In genomic region chr20:5085380-5085779, GRCh38 we compare ENCODE assay signal across 20 cellular contexts. TPM values are rescaled to one million over a fixed set of nuclear protein-coding genes. Genes with fewer than 3 reads are reported as not detected.
DNase-seq lines count a peak whose midpoint lies in the region; ATAC-seq lines count a peak whose summit lies in the region.
"Had no signal": no experiment of that assay in that cellular context is flagged by ENCODE, and none has a peak within 500 bp of the region (broad histone marks: within the 10 kb centered on the region; RNA-seq: fewer than 3 reads in every experiment).

No MANE protein-coding gene starts in this region.

- H3K27ac ChIP-seq in trophoblast cell (ENCODE audit: low read depth, low read length): no peak overlapping the region
- H3K27ac ChIP-seq: uterus had no signal

- H3K18ac ChIP-seq in trophoblast cell (ENCODE audit: low read length): no peak overlapping the region

- no peaks in the 10 kb centered on the region for H3K9me3 Mint-ChIP-seq in central memory CD8-positive, alpha-beta T cell
- H3K9me3 Mint-ChIP-seq: activated B cell treated with CpG ODN at 0.5 μM for 24 hours; activated naive CD4-positive, alpha-beta T cell treated with anti-CD3 and anti-CD28 coated beads, Interleukin-2, amount 10 ng/mL, durations not matched to agents 7 days and 5 days had no signal

- H3K4me3 Mint-ChIP-seq in central memory CD8-positive, alpha-beta T cell: no peak overlapping the region
- H3K4me3 Mint-ChIP-seq: activated B cell treated with CpG ODN at 0.5 μM for 24 hours; activated CD8-positive, alpha-beta memory T cell treated with anti-CD3 and anti-CD28 coated beads, Interleukin-2, amount 10 ng/mL, durations not matched to agents 7 days and 5 days; activated naive CD4-positive, alpha-beta T cell treated with anti-CD3 and anti-CD28 coated beads, Interleukin-2, amount 10 ng/mL, durations not matched to agents 7 days and 5 days had no signal

- no peak overlapping the region for H3K14ac ChIP-seq in trophoblast cell (ENCODE audit: low read length)

- H3K36me3 Mint-ChIP-seq in central memory CD8-positive, alpha-beta T cell (ENCODE audit: insufficient read depth): peaks cover 5% of the 10 kb centered on the region

- no peak overlapping the region for H2AFZ ChIP-seq in trophoblast cell (ENCODE audit: insufficient read depth, low read length, poor library complexity)

- in situ Hi-C loops in HAP-1 (cut with MboI; ENCODE audit: low sequenced_read_pairs): loop anchor here (25.0 kb wide), 1 partner anchor 473 kb away; no protein-coding TSS in a partner anchor

- H3K9ac ChIP-seq in trophoblast cell (ENCODE audit: low read length): no peak overlapping the region

- no peaks in the 10 kb centered on the region for H3K79me1 ChIP-seq in trophoblast cell (ENCODE audit: low read length)

- no peak overlapping the region for H3K23ac ChIP-seq in trophoblast cell (ENCODE audit: low read length)

- DNase-seq in CD1c-positive myeloid dendritic cell (ENCODE audit: extremely low spot score) (peak; percentile 74), MV-4-11 (lab: John Stamatoyannopoulos, UW) (peak; percentile 74), trophoblast cell (peak; percentile 89 to 90), HAP-1 (ENCODE audit: low spot score in 2 of 2) (no peak)
- DNase-seq in central memory CD8-positive, alpha-beta T cell (ENCODE audit: low spot score in 2 of 2): no peak
- no peak for DNase-seq in activated naive CD4-positive, alpha-beta T cell treated with Interleukin-2 at 50 U/mL for 16 hours
- DNase-seq: activated B cell treated with CpG ODN at 0.5 μM for 24 hours; activated CD8-positive, alpha-beta memory T cell treated with anti-CD3 and anti-CD28 coated beads, Interleukin-2, amount 10 ng/mL, durations not matched to agents 7 days and 5 days; activated naive CD4-positive, alpha-beta T cell treated with anti-CD3 and anti-CD28 coated beads, Interleukin-2, amount 10 ng/mL, durations not matched to agents 7 days and 5 days; DMS79; GOT3; mammary epithelial cell; NCI-H1092 treated with DMSO at 0.1 percent for 48 hours; NCI-H226; stimulated activated CD4-positive, alpha-beta T cell treated with anti-CD3 and anti-CD28 coated beads, Interleukin-4, amount 100 ng/mL, for 24 hours; uterus had no signal

- H3K4me3 ChIP-seq in trophoblast cell (ENCODE audit: low read depth, low read length): no peak overlapping the region
- no peak overlapping the region for H3K4me3 ChIP-seq in HAP-1
- H3K4me3 ChIP-seq: body of pancreas, uterus had no signal

- H3K27ac Mint-ChIP-seq in central memory CD8-positive, alpha-beta T cell (ENCODE audit: low read depth): peak overlapping the region; percentile 70
- H3K27ac Mint-ChIP-seq: activated CD8-positive, alpha-beta memory T cell treated with anti-CD3 and anti-CD28 coated beads, Interleukin-2, amount 10 ng/mL, durations not matched to agents 7 days and 5 days; activated naive CD4-positive, alpha-beta T cell treated with anti-CD3 and anti-CD28 coated beads, Interleukin-2, amount 10 ng/mL, durations not matched to agents 7 days and 5 days had no signal

- no peak overlapping the region for H4K91ac ChIP-seq in trophoblast cell (ENCODE audit: low read depth, low read length)

- no peak overlapping the region for H2AK5ac ChIP-seq in trophoblast cell (ENCODE audit: low read length)

- H3K9me3 ChIP-seq in trophoblast cell (ENCODE audit: insufficient read depth, low read depth, low read length): no peaks in the 10 kb centered on the region
- H3K9me3 ChIP-seq in HAP-1: no peaks in the 10 kb centered on the region
- H3K9me3 ChIP-seq: body of pancreas, uterus had no signal

- H3K27me3 ChIP-seq in trophoblast cell (ENCODE audit: insufficient read depth, low read length) (no peaks in the 10 kb centered on the region), HAP-1 (ENCODE audit: low read depth) (no peaks in the 10 kb centered on the region)
- H3K27me3 ChIP-seq: body of pancreas, uterus had no signal

- H3K27me3 Mint-ChIP-seq in central memory CD8-positive, alpha-beta T cell: no peaks in the 10 kb centered on the region
- H3K27me3 Mint-ChIP-seq: activated B cell treated with CpG ODN at 0.5 μM for 24 hours; activated CD8-positive, alpha-beta memory T cell treated with anti-CD3 and anti-CD28 coated beads, Interleukin-2, amount 10 ng/mL, durations not matched to agents 7 days and 5 days; activated naive CD4-positive, alpha-beta T cell treated with anti-CD3 and anti-CD28 coated beads, Interleukin-2, amount 10 ng/mL, durations not matched to agents 7 days and 5 days had no signal

- H3K4me1 Mint-ChIP-seq in central memory CD8-positive, alpha-beta T cell: peaks cover 14% of the 10 kb centered on the region

- H3K4ac ChIP-seq in trophoblast cell (ENCODE audit: low read depth, low read length): no peak overlapping the region

- H3K36me3 ChIP-seq in trophoblast cell (ENCODE audit: control insufficient read depth in 1 of 2, insufficient read depth in 2 of 2, low read length in 2 of 2) (no peaks in the 10 kb centered on the region), HAP-1 (replicated peaks) (no peaks in the 10 kb centered on the region)
- H3K36me3 ChIP-seq: uterus had no signal

- H3K4me2 ChIP-seq in trophoblast cell (ENCODE audit: low read length): no peak overlapping the region

- no peak overlapping the region for H4K8ac ChIP-seq in trophoblast cell (ENCODE audit: low read depth, low read length)

- H2BK5ac ChIP-seq in trophoblast cell (ENCODE audit: low read depth, low read length, poor library complexity): no peak overlapping the region

- H2BK12ac ChIP-seq in trophoblast cell (ENCODE audit: low read length): no peak overlapping the region

- no peak overlapping the region for H2BK120ac ChIP-seq in trophoblast cell (ENCODE audit: insufficient read depth, low read length, poor library complexity)

- WGBS in trophoblast cell (ENCODE audit: extremely low coverage, insufficient coverage, insufficient read length): no CpG with 5 or more reads among the region's 4 CpGs

- H4K12ac ChIP-seq in trophoblast cell (ENCODE audit: low read depth, low read length): no peak overlapping the region

- ATAC-seq in central memory CD8-positive, alpha-beta T cell (replicated peaks; ENCODE audit: extremely low read depth, poor library complexity, severe bottlenecking): no peak
- ATAC-seq in GM18502 (IDR thresholded peaks at IDR 0.05; ENCODE audit: poor library complexity, unreplicated experiment) (no peak), HG03457 (IDR thresholded peaks at IDR 0.05; ENCODE audit: unreplicated experiment) (no peak)
- ATAC-seq: activated CD8-positive, alpha-beta memory T cell treated with anti-CD3 and anti-CD28 coated beads, Interleukin-2, amount 10 ng/mL, durations not matched to agents 7 days and 5 days; body of pancreas; sciatic nerve had no signal

- no peaks in the 10 kb centered on the region for H3K79me2 ChIP-seq in trophoblast cell (ENCODE audit: control insufficient read depth, insufficient read depth, low read length, poor library complexity)

- peaks cover 0 to 2% of the 10 kb centered on the region in 2 experiments for H3K4me1 ChIP-seq in trophoblast cell (ENCODE audit: control insufficient read depth in 1 of 2, insufficient read depth in 2 of 2, low read length in 2 of 2)
- no peaks in the 10 kb centered on the region for H3K4me1 ChIP-seq in HAP-1
- H3K4me1 ChIP-seq: body of pancreas, uterus had no signal

RNA-seq across cellular contexts. Expression of gene TMEM230, which starts 27.5 kb away (rescaled TPM):
- 109 and 115 TPM in 2 replicates for polyA plus RNA-seq in trophoblast cell (2013)

RNA-seq across cellular contexts. Expression of gene PCNA, which starts 34.4 kb away (rescaled TPM):
- polyA plus RNA-seq in trophoblast cell (2013): 125 and 128 TPM in 2 replicates

RNA-seq across cellular contexts. Expression of gene CDS2, which starts 41.4 kb away (rescaled TPM):
- polyA plus RNA-seq in trophoblast cell (2013): 25.0 and 25.8 TPM in 2 replicates

Comparison
In these comparisons a context has a peak if more than half of its experiments do, and no peak if none do; other contexts are left out.
1. DNase-seq: peak in CD1c-positive myeloid dendritic cell (single experiment), MV-4-11 (single experiment) and trophoblast cell (2 of 2); none in central memory CD8-positive, alpha-beta T cell (0 of 2), activated naive CD4-positive, alpha-beta T cell treated with Interleukin-2 at 50 U/mL for 16 hours (single experiment) and HAP-1 (0 of 2).